ENCODE assay signal across 8 cellular contexts in genomic region chr9:128688501-128689292, GRCh38. TPM values are rescaled to one million over a fixed set of nuclear protein-coding genes. Genes with fewer than 3 reads are reported as not detected.
DNase-seq lines count a peak whose midpoint lies in the region; ATAC-seq and TF ChIP-seq lines count a peak whose summit lies in the region.

TSS of gene SET (plus strand) at chr9:128689222. CDS start at chr9:128689583, 361 bp downstream.

- H3K9me3 ChIP-seq in Panc1 (ENCODE audit: control insufficient read depth, insufficient read depth, low read depth, low read length) (no peaks in the 10 kb centered on the region), esophagus (ENCODE audit: control insufficient read depth in 2 of 2, insufficient read depth in 1 of 2, low read depth in 1 of 2, low read length in 1 of 2) (no peaks in the 10 kb centered on the region), muscle layer of colon (ENCODE audit: low read length) (no peaks in the 10 kb centered on the region)

- intact Hi-C loops in Panc1 (cut with micrococcal nuclease; ENCODE audit: unreplicated experiment): no loop called here

- peak within 1 kb of the TSS; percentile 96 to 97 for H3K4me3 ChIP-seq in Panc1 (ENCODE audit: low read depth in 2 of 2, low read length in 2 of 2)
- peak within 1 kb of the TSS; percentile 86 to 91 for H3K4me3 ChIP-seq in esophagus (ENCODE audit: low read depth in 1 of 2, low read length in 2 of 2)
- H3K4me3 ChIP-seq in muscle layer of colon (ENCODE audit: low read depth in 1 of 2, low read length in 2 of 2): peak within 1 kb of the TSS; percentile 74 to 81

- peak within 1 kb of the TSS; percentile 77 for H3K9ac ChIP-seq in muscle layer of colon (ENCODE audit: low read length)

- no peaks in the 10 kb centered on the region for H3K9me3 Mint-ChIP-seq in activated T-cell treated with anti-CD3 and anti-CD28 coated beads, Interleukin-2, amount 50 U/mL, for 4 hours

- DNase-seq in DMS 273 (lab: John Stamatoyannopoulos, UW; ENCODE audit: unreplicated experiment) (peak; percentile 98), KBM-7 (peak; percentile 88), Panc1 (ENCODE audit: low read depth, low spot score) (no peak)
- peak; percentile 91 for DNase-seq in activated T-cell treated with anti-CD3 and anti-CD28 coated beads, Interleukin-2, amount 50 U/mL, for 4 hours
- peak; percentile 83 for DNase-seq in stimulated activated CD8-positive, alpha-beta memory T cell treated with anti-CD3 and anti-CD28 coated beads, Interleukin-7, amount 100 ng/mL, for 24 hours (ENCODE audit: low read depth)

- peak within 1 kb of the TSS; percentile 97 for H3K27ac ChIP-seq in Panc1 (ENCODE audit: low read length)
- H3K27ac ChIP-seq in esophagus (ENCODE audit: low read depth in 2 of 2, low read length in 1 of 2): peak within 1 kb of the TSS; percentile 98 to 99
- H3K27ac ChIP-seq in muscle layer of colon (ENCODE audit: low read depth, low read length): peak within 1 kb of the TSS; percentile 88

- H3K36me3 Mint-ChIP-seq in activated T-cell treated with anti-CD3 and anti-CD28 coated beads, Interleukin-2, amount 50 U/mL, for 4 hours (ENCODE audit: insufficient read depth): peaks cover 26% of the 10 kb centered on the region

- no peaks in the 10 kb centered on the region for H3K27me3 Mint-ChIP-seq in activated T-cell treated with anti-CD3 and anti-CD28 coated beads, Interleukin-2, amount 50 U/mL, for 4 hours (ENCODE audit: low read depth)

- peaks cover 31% of the 10 kb centered on the region for H3K36me3 ChIP-seq in Panc1 (ENCODE audit: control insufficient read depth, insufficient read depth, low read length)
- H3K36me3 ChIP-seq in esophagus (ENCODE audit: control insufficient read depth in 2 of 2, insufficient read depth in 2 of 2, low read length in 1 of 2): peaks cover 2 to 4% of the 10 kb centered on the region in 2 donors
- H3K36me3 ChIP-seq in muscle layer of colon (ENCODE audit: insufficient read depth, low read length): peaks cover 21% of the 10 kb centered on the region

- CTCF ChIA-PET in Panc1 (lab: Charles Lee): no interaction called here

- ATAC-seq in GM21619 (IDR thresholded peaks at IDR 0.05; ENCODE audit: unreplicated experiment) (peak; percentile 56), Panc1 (peak; percentile 88)
- ATAC-seq in activated T-cell treated with anti-CD3 and anti-CD28 coated beads, Interleukin-2, amount 50 U/mL, for 4 hours: peak; percentile 74 to 78

- in situ Hi-C loops in KBM-7 (cut with MboI; ENCODE audit: low pct_unique_long_range_greater_than_20kb, low sequenced_read_pairs) (no loop called here), Panc1 (cut with HindIII; ENCODE audit: low pct_unique_long_range_greater_than_20kb, low sequenced_read_pairs) (no loop called here)

- peak within 1 kb of the TSS; percentile 100 for H3K4me3 Mint-ChIP-seq in activated T-cell treated with anti-CD3 and anti-CD28 coated beads, Interleukin-2, amount 50 U/mL, for 4 hours

- H3K27me3 ChIP-seq in Panc1 (ENCODE audit: control insufficient read depth, insufficient read depth, low read length) (no peaks in the 10 kb centered on the region), esophagus (ENCODE audit: control insufficient read depth in 1 of 2, insufficient read depth in 2 of 2, low read length in 2 of 2) (no peaks in the 10 kb centered on the region), muscle layer of colon (ENCODE audit: control insufficient read depth in 1 of 2, insufficient read depth in 2 of 2, low read length in 2 of 2) (no peaks in the 10 kb centered on the region)

- H3K4me1 Mint-ChIP-seq in activated T-cell treated with anti-CD3 and anti-CD28 coated beads, Interleukin-2, amount 50 U/mL, for 4 hours (ENCODE audit: low read depth): peaks cover 55% of the 10 kb centered on the region

- TF ChIP-seq CTCF in Panc1 (IDR thresholded peaks at IDR 0.05): no peak

- 1 to 2% methylated on average over 57 to 93 of the region's 93 CpGs for WGBS in esophagus, 2 donors

- H3K4me1 ChIP-seq in Panc1 (ENCODE audit: control insufficient read depth, insufficient read depth, low read length): peaks cover 29% of the 10 kb centered on the region
- H3K4me1 ChIP-seq in esophagus (ENCODE audit: control insufficient read depth in 2 of 2, insufficient read depth in 2 of 2, low read length in 1 of 2): peaks cover 2 to 13% of the 10 kb centered on the region in 2 donors
- H3K4me1 ChIP-seq in muscle layer of colon (ENCODE audit: insufficient read depth, low read length): peaks cover 20% of the 10 kb centered on the region

- BruUV-seq in Panc1 (replicated peaks; lab: Mats Ljungman, UMichigan): no TSS peak

- POLR2A ChIA-PET in Panc1 (lab: Charles Lee): no interaction called here

RNA-seq across cellular contexts. Expression of gene SET, which starts in this region (rescaled TPM):
- total RNA-seq in Panc1 (2021; ENCODE audit: unreplicated experiment): 422 TPM
- 224 TPM for polyA plus RNA-seq in Panc1 (2012; ENCODE audit: insufficient read length)
- total RNA-seq in activated T-cell treated with anti-CD3 and anti-CD28 coated beads, Interleukin-2, amount 50 U/mL, for 4 hours: 100 to 1,000 TPM; 761 to 865 (median 792) TPM
- polyA plus RNA-seq in esophagus: 100 to 1,000 TPM in 1 of 2 donors, 10 to 100 TPM in 1; 66.3 to 126 TPM
